ENCODE assay signal across 23 cellular contexts in the genomic region with DNA sequence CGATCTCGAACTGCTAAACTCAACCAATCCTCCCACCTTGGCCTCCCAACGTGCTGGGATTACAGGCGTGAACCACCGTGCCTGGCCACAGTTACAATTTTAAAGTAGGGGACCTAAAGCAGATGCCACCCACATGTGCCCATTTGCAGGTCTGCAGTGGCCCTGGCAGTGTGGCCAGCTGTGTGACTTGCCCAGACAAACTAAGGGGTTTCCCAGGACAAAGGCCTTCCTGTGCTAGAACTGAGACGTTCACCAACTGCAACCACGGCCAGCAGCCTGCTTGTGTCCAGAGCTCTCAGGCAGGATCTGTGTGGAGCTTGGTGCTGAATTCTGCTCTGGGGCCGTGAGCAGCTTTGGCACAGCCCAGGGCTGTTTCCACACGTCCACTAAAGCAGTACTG. TPM values are rescaled to one million over a fixed set of nuclear protein-coding genes. Genes with fewer than 3 reads are reported as not detected.
DNase-seq lines count a peak whose midpoint lies in the region; ATAC-seq and TF ChIP-seq lines count a peak whose summit lies in the region.
"Had no signal": no experiment of that assay in that cellular context is flagged by ENCODE, and none has a peak within 500 bp of the region (broad histone marks: within the 10 kb centered on the region; RNA-seq: fewer than 3 reads in every experiment).

No MANE protein-coding gene starts in this region.

- H3K36me3 Mint-ChIP-seq in activated naive CD4-positive, alpha-beta T cell treated with anti-CD3 and anti-CD28 coated beads, Interleukin-2, amount 50 U/mL, for 24 hours = peaks cover 4% of the 10 kb centered on the region
- peaks cover 27% of the 10 kb centered on the region for H3K36me3 Mint-ChIP-seq in CD8-positive, alpha-beta T cell
- H3K36me3 Mint-ChIP-seq: naive B cell, WTC11 had no signal

- H3K9me3 ChIP-seq in CD8-positive, alpha-beta T cell (ENCODE audit: low read length) = no peaks in the 10 kb centered on the region
- no peaks in the 10 kb centered on the region for H3K9me3 ChIP-seq in effector memory CD4-positive, alpha-beta T cell (ENCODE audit: control insufficient read depth, low read length)
- no peaks in the 10 kb centered on the region for H3K9me3 ChIP-seq in neutrophil
- H3K9me3 ChIP-seq: thyroid gland had no signal

- peak overlapping the region; percentile 64 for H3K27ac Mint-ChIP-seq in activated naive CD4-positive, alpha-beta T cell treated with anti-CD3 and anti-CD28 coated beads, Interleukin-2, amount 50 U/mL, for 24 hours
- peak overlapping the region; percentile 32 for H3K27ac Mint-ChIP-seq in CD8-positive, alpha-beta T cell
- H3K27ac Mint-ChIP-seq: WTC11 had no signal

- peaks cover 28% of the 10 kb centered on the region for H3K4me1 ChIP-seq in CD8-positive, alpha-beta T cell (ENCODE audit: insufficient read depth, low read length)
- H3K4me1 ChIP-seq in effector memory CD4-positive, alpha-beta T cell (ENCODE audit: control insufficient read depth, insufficient read depth, low read length, poor library complexity, severe bottlenecking) = peaks cover 20% of the 10 kb centered on the region
- peaks cover 55 to 57% of the 10 kb centered on the region in 2 experiments for H3K4me1 ChIP-seq in neutrophil (ENCODE audit: control insufficient read depth in 1 of 2, insufficient read depth in 1 of 2, low read depth in 1 of 2, low read length in 1 of 2)
- H3K4me1 ChIP-seq: parathyroid adenoma had no signal

- no peaks in the 10 kb centered on the region for H3K27me3 Mint-ChIP-seq in activated naive CD4-positive, alpha-beta T cell treated with anti-CD3 and anti-CD28 coated beads, Interleukin-2, amount 50 U/mL, for 24 hours
- H3K27me3 Mint-ChIP-seq in CD8-positive, alpha-beta T cell (ENCODE audit: low read depth) = no peaks in the 10 kb centered on the region
- H3K27me3 Mint-ChIP-seq: central memory CD8-positive, alpha-beta T cell; naive B cell; stimulated activated naive CD8-positive, alpha-beta T cell treated with anti-CD3 and anti-CD28 coated beads, Interleukin-15, amount 100 ng/mL, for 72 hours had no signal

- ATAC-seq in CD8-positive, alpha-beta T cell = no peak
- ATAC-seq: right cardiac atrium, WTC11 had no signal

- no peaks in the 10 kb centered on the region for H3K27me3 ChIP-seq in CD8-positive, alpha-beta T cell (ENCODE audit: insufficient read depth, low read length)
- no peaks in the 10 kb centered on the region for H3K27me3 ChIP-seq in effector memory CD4-positive, alpha-beta T cell (replicated peaks; ENCODE audit: control insufficient read depth, insufficient read depth, low read length, poor library complexity, severe bottlenecking)
- H3K27me3 ChIP-seq in neutrophil = no peaks in the 10 kb centered on the region
- H3K27me3 ChIP-seq: thyroid gland had no signal

- intact Hi-C loops in CD8-positive, alpha-beta T cell (cut with DNase I, micrococcal nuclease) = no loop called here

- no peak overlapping the region for H3K27ac ChIP-seq in CD8-positive, alpha-beta T cell (ENCODE audit: low read depth, low read length)
- H3K27ac ChIP-seq in effector memory CD4-positive, alpha-beta T cell (ENCODE audit: insufficient read depth, low read length, poor library complexity, severe bottlenecking) = peak overlapping the region; percentile 51
- H3K27ac ChIP-seq in neutrophil = peak overlapping the region; percentile 93
- H3K27ac ChIP-seq: C4-2B, parathyroid adenoma, thyroid gland had no signal

- CTCF ChIA-PET in CD8-positive, alpha-beta T cell (lab: Charles Lee) = interaction anchor here (0.8 to 6.2 kb wide), 5 partner anchors 10 to 244 kb away, joined by 4 to 34 read pairs (median 7); no protein-coding TSS in a partner anchor

- no peak overlapping the region for H3K4me3 ChIP-seq in CD8-positive, alpha-beta T cell (ENCODE audit: low read depth, low read length)
- no peak overlapping the region for H3K4me3 ChIP-seq in effector memory CD4-positive, alpha-beta T cell (ENCODE audit: insufficient read depth, low read depth, low read length, poor library complexity, severe bottlenecking)
- no peak overlapping the region for H3K4me3 ChIP-seq in neutrophil (ENCODE audit: low read depth in 1 of 2, low read length in 1 of 2)
- H3K4me3 ChIP-seq: thyroid gland had no signal

- no peak for DNase-seq in activated naive CD4-positive, alpha-beta T cell treated with anti-CD3 and anti-CD28 coated beads, Interleukin-2, amount 50 U/mL, for 16 hours
- DNase-seq in CD8-positive, alpha-beta T cell = no peak
- DNase-seq in effector memory CD4-positive, alpha-beta T cell = no peak
- DNase-seq in HCEC 1CT (no peak), NCI-H1048 (lab: John Stamatoyannopoulos, UW) (no peak), hippocampal formation (lab: John Stamatoyannopoulos, UW) (no peak)
- DNase-seq: activated CD8-positive, alpha-beta memory T cell treated with anti-CD3 and anti-CD28 coated beads, Interleukin-2, amount 50 U/mL, for 48 hours; DMS 273 treated with DMSO at 0.1 percent for 48 hours; H7; naive B cell; NCI-H1417; NCI-H82; stimulated activated CD4-positive, alpha-beta T cell treated with anti-CD3 and anti-CD28 coated beads, Interleukin-12 subunit alpha, Interleukin-12 subunit beta, amount 100 ng/mL, for 4 hours; stimulated activated naive CD8-positive, alpha-beta T cell treated with anti-CD3 and anti-CD28 coated beads, Interleukin-15, amount 100 ng/mL, for 72 hours; T-helper 9 cell; thyroid gland had no signal

- POLR2A ChIA-PET in CD8-positive, alpha-beta T cell (lab: Charles Lee) = interaction anchor here (0.7 to 1.6 kb wide), 4 partner anchors 10 to 46 kb away, joined by 3 to 4 read pairs (median 3); a partner anchor contains a TSS

- H3K9me3 Mint-ChIP-seq in activated naive CD4-positive, alpha-beta T cell treated with anti-CD3 and anti-CD28 coated beads, Interleukin-2, amount 50 U/mL, for 24 hours = no peaks in the 10 kb centered on the region
- no peaks in the 10 kb centered on the region for H3K9me3 Mint-ChIP-seq in CD8-positive, alpha-beta T cell
- H3K9me3 Mint-ChIP-seq: central memory CD8-positive, alpha-beta T cell; naive B cell; stimulated activated naive CD8-positive, alpha-beta T cell treated with anti-CD3 and anti-CD28 coated beads, Interleukin-15, amount 100 ng/mL, for 72 hours; WTC11 had no signal

- no peak for TF ChIP-seq CTCF in CD8-positive, alpha-beta T cell (IDR thresholded peaks at IDR 0.05)
- no peak for TF ChIP-seq CTCF in neutrophil (IDR thresholded peaks at IDR 0.05)

- peaks cover 30% of the 10 kb centered on the region for H3K4me1 Mint-ChIP-seq in activated naive CD4-positive, alpha-beta T cell treated with anti-CD3 and anti-CD28 coated beads, Interleukin-2, amount 50 U/mL, for 24 hours
- peaks cover 22% of the 10 kb centered on the region for H3K4me1 Mint-ChIP-seq in CD8-positive, alpha-beta T cell (ENCODE audit: low read depth)
- H3K4me1 Mint-ChIP-seq: WTC11 had no signal

- no peak overlapping the region for H3K4me3 Mint-ChIP-seq in activated naive CD4-positive, alpha-beta T cell treated with anti-CD3 and anti-CD28 coated beads, Interleukin-2, amount 50 U/mL, for 24 hours
- no peak overlapping the region for H3K4me3 Mint-ChIP-seq in CD8-positive, alpha-beta T cell
- H3K4me3 Mint-ChIP-seq: central memory CD8-positive, alpha-beta T cell; stimulated activated naive CD8-positive, alpha-beta T cell treated with anti-CD3 and anti-CD28 coated beads, Interleukin-15, amount 100 ng/mL, for 72 hours; WTC11 had no signal

- H3K36me3 ChIP-seq in CD8-positive, alpha-beta T cell (ENCODE audit: insufficient read depth, low read length) = peaks cover 28% of the 10 kb centered on the region
- peaks cover 37% of the 10 kb centered on the region for H3K36me3 ChIP-seq in effector memory CD4-positive, alpha-beta T cell (ENCODE audit: control insufficient read depth, insufficient read depth, low read length)
- peaks cover 52% of the 10 kb centered on the region for H3K36me3 ChIP-seq in neutrophil
- H3K36me3 ChIP-seq: thyroid gland had no signal

RNA-seq across cellular contexts. Expression of a gene that starts 10.6 kb away (rescaled TPM):
- total RNA-seq in CD8-positive, alpha-beta T cell = 10 to 100 TPM; 71.0 to 73.3 TPM

RNA-seq across cellular contexts. Expression of a gene that starts 36.6 kb away (rescaled TPM):
- 100 to 1,000 TPM; 234 to 245 TPM for total RNA-seq in CD8-positive, alpha-beta T cell

RNA-seq across cellular contexts. Expression of a gene that starts 55.8 kb away (rescaled TPM):
- 10 to 100 TPM in 1 of 2 experiments, 1 to 10 TPM in 1; 8.2 to 10.0 TPM for total RNA-seq in CD8-positive, alpha-beta T cell
